Comparison of ENCODE assay signal across 25 cellular contexts in genomic region chr2:8977758-8978157, GRCh38.
"Had no signal": no experiment of that assay in that cellular context is flagged by ENCODE, and none has a peak within 500 bp of the region (broad histone marks: within the 10 kb centered on the region; RNA-seq: fewer than 3 reads in every experiment).

No MANE protein-coding gene starts in this region.

- H3K9me3 ChIP-seq: ovary, psoas muscle, right lobe of liver, sigmoid colon, stomach, thoracic aorta, thyroid gland, tibial nerve, upper lobe of right lung, uterus had no signal

- H3K27ac ChIP-seq: ovary, parathyroid adenoma, psoas muscle, right lobe of liver, sigmoid colon, stomach, thoracic aorta, thyroid gland, tibial nerve, upper lobe of right lung, uterus had no signal

- ATAC-seq: naive thymus-derived CD8-positive, alpha-beta T cell; natural killer cell treated with Interleukin-12 subunit alpha and Interleukin-12 subunit beta and Interleukin-15 and Interleukin-18, amount 100 ng/mL, for 72 hours; psoas muscle; right cardiac atrium; right lobe of liver; stimulated activated effector memory CD8-positive, alpha-beta T cell treated with anti-CD3 and anti-CD28 coated beads, Interleukin-12 subunit alpha, Interleukin-12 subunit beta, amount 100 ng/mL, for 72 hours; stimulated activated naive B cell treated with anti-CD40 and anti-IgM and Interleukin-4, amounts not matched to agents 10 μg/mL and 1 μg/mL and 100 μg/mL, for 72 hours; upper lobe of right lung had no signal

- H3K4me3 ChIP-seq: ovary, psoas muscle, right lobe of liver, sigmoid colon, stomach, thoracic aorta, thyroid gland, tibial nerve, upper lobe of right lung, uterus had no signal

- DNase-seq: naive thymus-derived CD8-positive, alpha-beta T cell; nephron progenitor cell; occipital lobe; ovary; posterior cingulate gyrus; psoas muscle; right cardiac atrium; right lobe of liver; sigmoid colon; small intestine; stimulated activated CD4-positive, alpha-beta T cell treated with anti-CD3 and anti-CD28 coated beads, Interleukin-15, amount 100 ng/mL, for 24 hours; stimulated activated CD4-positive, alpha-beta T cell treated with anti-CD3 and anti-CD28 coated beads, Interleukin-2, amount 100 ng/mL, for 24 hours; stimulated activated CD4-positive, alpha-beta T cell treated with anti-CD3 and anti-CD28 coated beads, Interleukin-2, amount 100 ng/mL, for 48 hours; stimulated activated CD4-positive, alpha-beta T cell treated with anti-CD3 and anti-CD28 coated beads, Interleukin-4, amount 100 ng/mL, for 24 hours; stimulated activated naive B cell treated with anti-CD40 and anti-IgM and Interleukin-4, amounts not matched to agents 10 μg/mL and 1 μg/mL and 100 μg/mL, for 72 hours; stimulated activated naive CD4-positive, alpha-beta T cell treated with Interleukin-2 at 50 U/mL for 16 hours; stomach; thyroid gland; upper lobe of right lung; uterus had no signal

- H3K9ac ChIP-seq: parathyroid adenoma had no signal

- H3K27me3 ChIP-seq: ovary, right lobe of liver, sigmoid colon, stomach, thyroid gland, tibial nerve, upper lobe of right lung, uterus had no signal

- H2AFZ ChIP-seq: parathyroid adenoma had no signal

- H3K4me1 ChIP-seq: parathyroid adenoma, psoas muscle, right lobe of liver, thyroid gland, upper lobe of right lung, uterus had no signal

- H3K36me3 ChIP-seq: ovary, right lobe of liver, sigmoid colon, stomach, thyroid gland, tibial nerve, upper lobe of right lung, uterus had no signal
